Comparison of ENCODE assay signal across 15 cellular contexts in genomic region chr17:41773731-41774193, GRCh38. TPM values are rescaled to one million over a fixed set of nuclear protein-coding genes. Genes with fewer than 3 reads are reported as not detected.
DNase-seq lines count a peak whose midpoint lies in the region; ATAC-seq, FAIRE-seq and TF ChIP-seq lines count a peak whose summit lies in the region.
"Had no signal": no experiment of that assay in that cellular context is flagged by ENCODE, and none has a peak within 500 bp of the region (broad histone marks: within the 10 kb centered on the region; RNA-seq: fewer than 3 reads in every experiment).

No MANE protein-coding gene starts in this region.

- H3K27ac ChIP-seq in HEK293 (ENCODE audit: extremely low read depth, low read depth, low read length) (no peak overlapping the region), right lobe of liver (peak overlapping the region; percentile 70 to 97 (median 96)), skin epidermis (peak overlapping the region in 20 of 21 experiments; percentile 48 to 87 (median 74))
- H3K27ac ChIP-seq: testis had no signal

- intact Hi-C loops in right lobe of liver (cut with DNase I): no loop called here

- 43% methylated on average over 3 of the region's 8 CpGs for WGBS in right lobe of liver (ENCODE audit: insufficient coverage, low coverage, low lambda C conversion rate, missing lambda C conversion rate)

- H3K4me3 ChIP-seq in HEK293 (ENCODE audit: low read depth, low read length): no peak overlapping the region
- no peak overlapping the region for H3K4me3 ChIP-seq in bronchial epithelial cell (ENCODE audit: low read depth, low read length)
- H3K4me3 ChIP-seq in right lobe of liver: no peak overlapping the region
- H3K4me3 ChIP-seq in skin epidermis: peak overlapping the region in 1 of 7 experiments; percentile 8
- H3K4me3 ChIP-seq: testis had no signal

- no peaks in the 10 kb centered on the region for H3K27me3 ChIP-seq in bronchial epithelial cell (ENCODE audit: control insufficient read depth, insufficient read depth, low read length)
- no peaks in the 10 kb centered on the region for H3K27me3 ChIP-seq in right lobe of liver
- H3K27me3 ChIP-seq: testis had no signal

- CTCF ChIA-PET in HEK293 (lab: Yijun Ruan, JAX): interaction anchor here (0.6 to 6.4 kb wide), 5 partner anchors 9 to 340 kb away, joined by 3 to 48 read pairs (median 5); partner anchors contain the start of genes JUP and P3H4

- DNase-seq in bronchial epithelial cell (ENCODE audit: low read depth) (peak; percentile 61), right lobe of liver (no peak), kidney glomerular epithelial cell (lab: John Stamatoyannopoulos, UW) (no peak), DMS153 treated with DMSO at 0.1 percent for 48 hours (lab: John Stamatoyannopoulos, UW; ENCODE audit: unreplicated experiment) (no peak), AG08396 (ENCODE audit: low spot score) (no peak), NCI-H2107 (lab: John Stamatoyannopoulos, UW) (no peak)
- DNase-seq: activated CD8-positive, alpha-beta memory T cell treated with anti-CD3 and anti-CD28 coated beads, Interleukin-2, amount 50 U/mL, for 48 hours; foreskin melanocyte; NCI-H1048; NCI-H774; stimulated activated CD4-positive, alpha-beta T cell treated with anti-CD3 and anti-CD28 coated beads, Interleukin-2, amount 100 ng/mL, for 48 hours; testis had no signal

- H3K36me3 ChIP-seq in HEK293 (ENCODE audit: control insufficient read depth in 2 of 2, insufficient read depth in 1 of 2, low read length in 2 of 2) (peaks cover 5 to 71% of the 10 kb centered on the region in 2 experiments; a peak in 2 of 3 replicates), bronchial epithelial cell (ENCODE audit: control insufficient read depth, insufficient read depth, low read length) (peaks cover 51% of the 10 kb centered on the region), right lobe of liver (peaks cover 0 to 26% (median 10%) of the 10 kb centered on the region in 4 donors)

- H3K4me1 ChIP-seq in HEK293 (ENCODE audit: control insufficient read depth, insufficient read depth, low read length) (peaks cover 14% of the 10 kb centered on the region), right lobe of liver (peaks cover 0 to 68% (median 33%) of the 10 kb centered on the region in 4 donors)

- TF ChIP-seq POLR2A in right lobe of liver (IDR thresholded peaks at IDR 0.05): no peak

- H3K9me3 ChIP-seq in HEK293 (ENCODE audit: control insufficient read depth, insufficient read depth, low read depth, low read length) (no peaks in the 10 kb centered on the region), right lobe of liver (no peaks in the 10 kb centered on the region)
- H3K9me3 ChIP-seq: testis had no signal

- no peak for FAIRE-seq in bronchial epithelial cell (lab: Jason Lieb, UNC)

- ATAC-seq in right lobe of liver: no peak

- POLR2A ChIA-PET in HEK293 (lab: Yijun Ruan, JAX): interaction anchor here (0.6 to 4.5 kb wide), 9 partner anchors 12 to 198 kb away, joined by 3 to 60 read pairs (median 5); partner anchors contain the start of genes FKBP10, HAP1 and JUP

- no peak for TF ChIP-seq CTCF in HEK293 (tag by site-specific recombination; IDR thresholded peaks at IDR 0.05)
- TF ChIP-seq CTCF in bronchial epithelial cell (IDR thresholded peaks at IDR 0.05; ENCODE audit: insufficient read depth, low read length, severe bottlenecking): no peak
- TF ChIP-seq CTCF in right lobe of liver (IDR thresholded peaks at IDR 0.05): no peak

TF ChIP-seq in HEK293, 187 proteins besides CTCF, POLR2A, EP300 and RAD21:
- TF ChIP-seq ZIC2 (tag by site-specific recombination; IDR thresholded peaks at IDR 0.05) (peak; percentile 74), BCL11A (tag by site-specific recombination; IDR thresholded peaks at IDR 0.05; ENCODE audit: low read depth) (no peak)

RNA-seq across cellular contexts. Expression of gene JUP, which starts 12.7 kb away (rescaled TPM):
- total RNA-seq in bronchial epithelial cell: 227 and 407 TPM in 2 replicates
- 10 to 100 TPM; 54.3 to 74.8 (median 65.7) TPM for total RNA-seq in right lobe of liver

RNA-seq across cellular contexts. Expression of gene P3H4, which starts 38.0 kb away (rescaled TPM):
- total RNA-seq in bronchial epithelial cell (32.1 and 47.1 TPM in 2 replicates), right lobe of liver (1 to 10 TPM; 1.8 to 3.8 (median 2.8) TPM)

RNA-seq across cellular contexts. Expression of gene FKBP10, which starts 39.0 kb away (rescaled TPM):
- total RNA-seq in bronchial epithelial cell (64.1 and 81.6 TPM in 2 replicates), right lobe of liver (1 to 10 TPM; 2.4 to 5.1 (median 4.0) TPM)

RNA-seq across cellular contexts. Expression of gene HAP1, which starts 39.3 kb away (rescaled TPM):
- total RNA-seq in bronchial epithelial cell (2.6 and 5.0 TPM in 2 replicates), right lobe of liver (under 1 TPM in 3 of 6 experiments, not detected in 3; 0.07 to 0.10 (median 0.07) TPM)
- total RNA-seq: myocyte had no signal

Comparison
In these comparisons a context has a peak if more than half of its experiments do, and no peak if none do; other contexts are left out.
1. RNA of gene FKBP10, which starts 39.0 kb away (total RNA-seq): 64.1 to 81.6 TPM in bronchial epithelial cell; 2.4 to 5.1 TPM in right lobe of liver; every median in the first group is over 10 times any median in the second.